Comparison of ENCODE assay signal across 1 cellular context in genomic region chr1:19345391-19345790, GRCh38.
TF ChIP-seq lines count a peak whose summit lies in the region.

No MANE protein-coding gene starts in this region.

TF ChIP-seq in WTC11, 78 proteins besides CTCF, POLR2A, EP300 and RAD21 (continued from another document):
- TF ChIP-seq ZNF281 (CRISPR knock-in tag; IDR thresholded peaks at IDR 0.05) (no peak), RELA (CRISPR knock-in tag; IDR thresholded peaks at IDR 0.05; ENCODE audit: borderline replicate concordance) (no peak), TP53 (CRISPR knock-in tag; IDR thresholded peaks at IDR 0.05) (no peak), TCF7 (CRISPR knock-in tag; IDR thresholded peaks at IDR 0.05; ENCODE audit: low read depth) (no peak)
